Comparison of ENCODE assay signal across 8 cellular contexts in the genomic region with DNA sequence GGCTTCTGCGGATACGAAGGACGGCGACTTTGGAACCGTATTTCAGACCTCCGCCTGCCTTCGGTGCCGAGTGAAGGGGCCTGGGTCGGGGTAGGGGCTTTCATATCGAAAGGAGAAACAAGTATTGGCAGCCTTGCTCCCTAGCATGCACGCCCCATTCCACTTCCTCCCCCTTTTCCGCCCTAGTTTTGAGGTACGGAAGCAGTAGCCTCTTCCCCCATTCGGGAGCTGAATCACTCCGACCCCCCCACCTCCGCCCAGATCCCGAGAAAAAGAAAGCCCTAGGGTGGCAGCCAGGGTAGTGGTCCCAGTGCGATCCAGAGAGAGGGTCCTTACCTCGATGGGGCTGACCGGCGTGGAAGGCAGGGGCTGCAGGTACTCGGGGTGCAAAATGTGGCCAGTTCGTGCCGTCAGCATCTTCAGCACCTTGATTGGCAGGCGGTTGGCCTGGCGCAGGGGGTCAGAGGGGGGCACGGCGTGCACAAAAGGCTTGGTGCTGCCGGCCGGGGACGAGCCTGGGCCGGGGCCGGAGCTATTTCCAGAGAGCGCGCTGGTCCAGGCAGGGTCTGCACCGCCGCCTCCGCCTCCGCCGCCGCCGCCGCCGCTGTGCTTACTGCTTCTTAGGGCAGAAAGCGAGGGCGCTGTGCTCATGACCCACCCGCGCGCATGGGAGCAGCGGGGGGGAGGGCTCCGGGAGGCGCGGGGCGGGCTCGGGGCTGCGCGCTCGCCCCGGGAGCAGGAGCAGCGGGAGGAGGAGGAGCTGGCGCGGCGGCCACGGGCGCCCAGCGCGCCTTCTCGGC. TPM values are rescaled to one million over a fixed set of nuclear protein-coding genes. Genes with fewer than 3 reads are reported as not detected.
DNase-seq lines count a peak whose midpoint lies in the region; ATAC-seq and TF ChIP-seq lines count a peak whose summit lies in the region.

No MANE protein-coding gene starts in this region.

- H3K27me3 ChIP-seq in cardiac muscle cell: peaks cover 37% of the 10 kb centered on the region

- no peak for TF ChIP-seq EP300 in Ishikawa (IDR thresholded peaks at IDR 0.05; ENCODE audit: borderline replicate concordance)

- peaks cover 5% of the 10 kb centered on the region for H3K4me1 ChIP-seq in cardiac muscle cell (ENCODE audit: low read depth)

- no peaks in the 10 kb centered on the region for H3K9me3 ChIP-seq in cardiac muscle cell (ENCODE audit: low read depth)

- peaks cover 55% of the 10 kb centered on the region for H3K27me3 Mint-ChIP-seq in activated T-helper 1 cell treated with anti-CD3 and anti-CD28 coated beads, Interleukin-12 subunit alpha, Interleukin-12 subunit beta, Interleukin-2, Interleukin-4 antibody, amounts not matched to agents 30 ng/mL and 10 ng/mL and 1 ng/mL, durations not matched to agents 14 hours and 24 hours and 36 hours (ENCODE audit: insufficient read depth)

- H3K36me3 Mint-ChIP-seq in activated T-helper 1 cell treated with anti-CD3 and anti-CD28 coated beads, Interleukin-12 subunit alpha, Interleukin-12 subunit beta, Interleukin-2, Interleukin-4 antibody, amounts not matched to agents 30 ng/mL and 10 ng/mL and 1 ng/mL, durations not matched to agents 14 hours and 24 hours and 36 hours (ENCODE audit: low read depth): peaks cover 3% of the 10 kb centered on the region

- H3K27ac Mint-ChIP-seq in activated T-helper 1 cell treated with anti-CD3 and anti-CD28 coated beads, Interleukin-12 subunit alpha, Interleukin-12 subunit beta, Interleukin-2, Interleukin-4 antibody, amounts not matched to agents 30 ng/mL and 10 ng/mL and 1 ng/mL, durations not matched to agents 14 hours and 24 hours and 36 hours: peak overlapping the region; percentile 63

- intact Hi-C loops in activated T-helper 1 cell treated with anti-CD3 and anti-CD28 coated beads, Interleukin-12 subunit alpha, Interleukin-12 subunit beta, Interleukin-2, Interleukin-4 antibody, amounts not matched to agents 30 ng/mL and 10 ng/mL and 1 ng/mL, durations not matched to agents 14 hours and 24 hours and 36 hours (cut with micrococcal nuclease): loop anchor here (5.0 kb wide), 1 partner anchor 104 kb away; no protein-coding TSS in a partner anchor

- no peaks in the 10 kb centered on the region for H3K9me3 Mint-ChIP-seq in activated T-helper 1 cell treated with anti-CD3 and anti-CD28 coated beads, Interleukin-12 subunit alpha, Interleukin-12 subunit beta, Interleukin-2, Interleukin-4 antibody, amounts not matched to agents 30 ng/mL and 10 ng/mL and 1 ng/mL, durations not matched to agents 14 hours and 24 hours and 36 hours

- peaks cover 6% of the 10 kb centered on the region for H3K36me3 ChIP-seq in cardiac muscle cell

- TF ChIP-seq RAD21 in Ishikawa (IDR thresholded peaks at IDR 0.05; ENCODE audit: low read depth): no peak

- peak overlapping the region; percentile 96 for H3K27ac ChIP-seq in cardiac muscle cell

- peak; percentile 81 for DNase-seq in DMS 273 (lab: John Stamatoyannopoulos, UW; ENCODE audit: unreplicated experiment)
- DNase-seq in activated T-helper 1 cell treated with anti-CD3 and anti-CD28 coated beads, Interleukin-12 subunit alpha, Interleukin-12 subunit beta, Interleukin-2, Interleukin-4 antibody, amounts not matched to agents 30 ng/mL and 10 ng/mL and 1 ng/mL, durations not matched to agents 14 hours and 24 hours and 36 hours (ENCODE audit: low spot score): no peak
- peak; percentile 67 to 82 for DNase-seq in cardiac muscle cell (ENCODE audit: low read depth in 1 of 2, low spot score in 1 of 2)
- peak; percentile 40 for DNase-seq in pons (ENCODE audit: low spot score)
- DNase-seq in central memory CD4-positive, alpha-beta T cell: no peak
- no peak for DNase-seq in NCI-H2196 treated with DMSO at 0.1 percent for 48 hours (lab: John Stamatoyannopoulos, UW; ENCODE audit: unreplicated experiment)

- peak overlapping the region; percentile 74 for H3K4me3 Mint-ChIP-seq in activated T-helper 1 cell treated with anti-CD3 and anti-CD28 coated beads, Interleukin-12 subunit alpha, Interleukin-12 subunit beta, Interleukin-2, Interleukin-4 antibody, amounts not matched to agents 30 ng/mL and 10 ng/mL and 1 ng/mL, durations not matched to agents 14 hours and 24 hours and 36 hours

- TF ChIP-seq CTCF in cardiac muscle cell (IDR thresholded peaks at IDR 0.05; ENCODE audit: low read depth, low read length): no peak

- peak overlapping the region; percentile 97 for H3K4me3 ChIP-seq in cardiac muscle cell

- peak; percentile 9 for ATAC-seq in GM19438 (IDR thresholded peaks at IDR 0.05; ENCODE audit: low read depth, unreplicated experiment)

- peaks cover 29% of the 10 kb centered on the region for H3K4me1 Mint-ChIP-seq in activated T-helper 1 cell treated with anti-CD3 and anti-CD28 coated beads, Interleukin-12 subunit alpha, Interleukin-12 subunit beta, Interleukin-2, Interleukin-4 antibody, amounts not matched to agents 30 ng/mL and 10 ng/mL and 1 ng/mL, durations not matched to agents 14 hours and 24 hours and 36 hours (ENCODE audit: low read depth)

TF ChIP-seq in Ishikawa, 13 proteins besides CTCF, POLR2A, EP300 and RAD21:
- no peak for TF ChIP-seq NFIC (IDR thresholded peaks at IDR 0.05)
- peak; percentile 59 for TF ChIP-seq ZBTB7A (IDR thresholded peaks at IDR 0.05; ENCODE audit: low read depth)
- peak; percentile 28; the same call in 1 of the 2 replicates for TF ChIP-seq EGR1 (IDR thresholded peaks at IDR 0.05)

RNA-seq across cellular contexts. Expression of a gene that starts 0.6 kb away (rescaled TPM):
- 0.07 TPM in 1 of 2 replicates, not detected in the other for total RNA-seq in activated T-helper 1 cell treated with anti-CD3 and anti-CD28 coated beads, Interleukin-12 subunit alpha, Interleukin-12 subunit beta, Interleukin-2, Interleukin-4 antibody, amounts not matched to agents 30 ng/mL and 10 ng/mL and 1 ng/mL, durations not matched to agents 14 hours and 24 hours and 36 hours
- 110 and 124 TPM in 2 replicates for total RNA-seq in cardiac muscle cell
- polyA plus RNA-seq in cardiac muscle cell: 37.3 and 41.8 TPM in 2 replicates

RNA-seq across cellular contexts. Expression of a gene that starts 30.5 kb away (rescaled TPM):
- not detected in 2 replicates for total RNA-seq in activated T-helper 1 cell treated with anti-CD3 and anti-CD28 coated beads, Interleukin-12 subunit alpha, Interleukin-12 subunit beta, Interleukin-2, Interleukin-4 antibody, amounts not matched to agents 30 ng/mL and 10 ng/mL and 1 ng/mL, durations not matched to agents 14 hours and 24 hours and 36 hours
- 3.0 and 6.2 TPM in 2 replicates for total RNA-seq in cardiac muscle cell
- 11.7 and 29.3 TPM in 2 replicates for polyA plus RNA-seq in cardiac muscle cell

Comparison
In these comparisons a context has a peak if more than half of its experiments do, and no peak if none do; other contexts are left out.
1. DNase-seq: peak in DMS 273 (single experiment), cardiac muscle cell (2 of 2) and pons (single experiment); none in activated T-helper 1 cell treated with anti-CD3 and anti-CD28 coated beads, Interleukin-12 subunit alpha, Interleukin-12 subunit beta, Interleukin-2, Interleukin-4 antibody, amounts not matched to agents 30 ng/mL and 10 ng/mL and 1 ng/mL, durations not matched to agents 14 hours and 24 hours and 36 hours (single experiment), central memory CD4-positive, alpha-beta T cell (single experiment) and NCI-H2196 treated with DMSO at 0.1 percent for 48 hours (single experiment).
2. RNA of a gene that starts 0.6 kb away (total RNA-seq): 110 to 124 TPM in cardiac muscle cell; 0.07 TPM in activated T-helper 1 cell treated with anti-CD3 and anti-CD28 coated beads, Interleukin-12 subunit alpha, Interleukin-12 subunit beta, Interleukin-2, Interleukin-4 antibody, amounts not matched to agents 30 ng/mL and 10 ng/mL and 1 ng/mL, durations not matched to agents 14 hours and 24 hours and 36 hours; every median in the first group is over 100 times any median in the second.